Comparison of ENCODE assay signal across 18 cellular contexts in the genomic region with DNA sequence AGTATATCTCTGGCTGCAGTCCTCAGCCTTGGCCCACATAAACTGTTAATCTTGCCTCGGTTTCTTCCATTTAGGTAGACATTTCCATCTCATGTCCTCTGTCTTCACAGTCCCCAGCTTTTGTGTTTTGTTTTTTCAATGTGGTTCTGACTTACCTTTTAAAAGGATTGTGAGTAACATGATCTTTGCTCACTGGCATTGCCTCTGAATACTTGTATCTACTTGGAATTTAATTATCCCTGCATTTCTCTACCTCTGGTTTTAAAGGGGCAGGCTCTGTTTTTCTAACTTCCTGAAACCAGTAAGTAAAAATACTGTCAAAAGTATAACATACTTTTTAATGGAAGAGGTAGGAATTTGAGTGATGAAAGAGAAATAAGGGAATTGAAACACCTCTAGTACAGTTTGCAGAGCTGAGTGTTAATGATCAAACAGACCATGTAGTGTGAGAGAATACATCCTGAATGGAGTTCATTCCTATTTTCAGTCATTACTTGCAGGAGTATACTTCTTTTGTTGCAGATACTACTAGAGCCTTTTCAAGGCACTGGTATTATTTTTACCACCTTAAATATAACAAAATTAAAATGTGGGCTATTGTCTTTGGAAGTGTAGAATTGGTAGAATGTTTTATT.
A peak's percentile ranks its signal among the peaks of the same experiment; 100 is the strongest.
DNase-seq lines count a peak whose midpoint lies in the region; ATAC-seq, FAIRE-seq and TF ChIP-seq lines count a peak whose summit lies in the region.
"Had no signal": no experiment of that assay in that cellular context is flagged by ENCODE, and none has a peak within 500 bp of the region (broad histone marks: within the 10 kb centered on the region; RNA-seq: fewer than 3 reads in every experiment).

No MANE protein-coding gene starts in this region.

- TF ChIP-seq RAD21 in GM12878 (IDR thresholded peaks at IDR 0.05; ENCODE audit: insufficient read depth, low read depth, low read length): no peak

- in situ Hi-C loops in GM12878 (cut with MboI): no loop called here

- peaks cover 20% of the 10 kb centered on the region for H3K9me3 Mint-ChIP-seq in mesothelial cell of epicardium
- peaks cover 12 to 18% of the 10 kb centered on the region in 2 donors for H3K9me3 Mint-ChIP-seq in stimulated activated naive CD8-positive, alpha-beta T cell treated with anti-CD3 and anti-CD28 coated beads, Interleukin-15, amount 100 ng/mL, for 72 hours

- no peak overlapping the region for H3K4me2 ChIP-seq in GM12878 (ENCODE audit: control insufficient read depth, insufficient read depth)

- no TSS peak for BruUV-seq in GM12878 (replicated peaks; lab: Mats Ljungman, UMichigan)

- no peak for TF ChIP-seq EP300 in GM12878 (IDR thresholded peaks at IDR 0.05; ENCODE audit: borderline replicate concordance in 1 of 2, control insufficient read depth in 1 of 2, low read depth in 2 of 2, low read length in 2 of 2)

- H4K20me1 ChIP-seq in GM12878 (ENCODE audit: control insufficient read depth, insufficient read depth): no peaks in the 10 kb centered on the region

- POLR2A ChIA-PET in GM12878 (lab: Charles Lee): no interaction called here

- no peaks in the 10 kb centered on the region for H3K79me2 ChIP-seq in GM12878 (ENCODE audit: control insufficient read depth, insufficient read depth, low read length)

- ATAC-seq in GM21619 (IDR thresholded peaks at IDR 0.05; ENCODE audit: unreplicated experiment) (peak; percentile 60), GM12878 (peak; percentile 44), omental fat pad (ENCODE audit: low FRiP score) (no peak), HG02571 (IDR thresholded peaks at IDR 0.05; ENCODE audit: unreplicated experiment) (no peak)
- ATAC-seq in stimulated activated naive CD8-positive, alpha-beta T cell treated with anti-CD3 and anti-CD28 coated beads, Interleukin-15, amount 100 ng/mL, for 72 hours: no peak

- H2AFZ ChIP-seq in GM12878 (ENCODE audit: control insufficient read depth, low read depth, low read length): no peak overlapping the region

- H3K27me3 ChIP-seq in GM12878 (replicated peaks in 1 of 2; ENCODE audit: control insufficient read depth in 2 of 2, insufficient read depth in 2 of 2, low read length in 1 of 2): no peaks in the 10 kb centered on the region

- SMC1A ChIA-PET in GM12878 (lab: Charles Lee; ENCODE audit: uncharacterized antibody, unreplicated experiment): no interaction called here

- H3K4me1 ChIP-seq in GM12878 (ENCODE audit: control insufficient read depth, insufficient read depth, low read length): 0 out of 2 replicates have a peak, but pooled peaks cover under 1% of the 10 kb centered on the region

- DNase-seq in GM12891 (ENCODE audit: insufficient read length, low spot score) (no peak), GM12878 (ENCODE audit: low read depth, low spot score) (no peak), mesothelial cell of epicardium (ENCODE audit: low spot score in 2 of 2, unreplicated experiment in 2 of 2) (no peak), omental fat pad (ENCODE audit: low spot score) (no peak), COLO829 (ENCODE audit: low spot score) (no peak)
- DNase-seq in stimulated activated naive CD8-positive, alpha-beta T cell treated with anti-CD3 and anti-CD28 coated beads, Interleukin-15, amount 100 ng/mL, for 72 hours: no peak
- DNase-seq: CD4-positive, alpha-beta T cell; NCI-H187 treated with DMSO at 0.1 percent for 48 hours; NCI-H524; SIG-M5; SW 1271 had no signal

- peaks cover 0 to 19% of the 10 kb centered on the region in 2 experiments; a peak in 2 of 4 replicates for H3K36me3 ChIP-seq in GM12878 (ENCODE audit: control insufficient read depth in 2 of 2, insufficient read depth in 2 of 2, low read length in 1 of 2)

- RAD21 ChIA-PET in GM12878 (lab: Charles Lee; ENCODE audit: unreplicated experiment): no interaction called here

- H3K27ac ChIP-seq in GM12878 (ENCODE audit: control insufficient read depth, insufficient read depth): no peak overlapping the region

- no peak overlapping the region for H3K4me3 ChIP-seq in GM12878

- peaks cover 6% of the 10 kb centered on the region for H3K9me3 ChIP-seq in GM12878 (replicated peaks; ENCODE audit: control insufficient read depth, insufficient read depth, low read length)

- peaks cover 57% of the 10 kb centered on the region for H3K36me3 Mint-ChIP-seq in mesothelial cell of epicardium

- intact Hi-C loops in GM12878 (cut with micrococcal nuclease; ENCODE audit: unreplicated experiment): no loop called here

- TF ChIP-seq POLR2A in GM12891 (IDR thresholded peaks at IDR 0.05; ENCODE audit: low read depth, low read length) (no peak), GM12878 (IDR thresholded peaks at IDR 0.05; ENCODE audit: low read depth, low read length) (no peak)

- TF ChIP-seq CTCF in GM12878 (IDR thresholded peaks at IDR 0.05 in 2 of 3, conservative IDR thresholded peaks at IDR 0.05 in 1 of 3; ENCODE audit: control insufficient read depth in 2 of 3, extremely low read depth in 1 of 3, insufficient read depth in 1 of 3, low read depth in 3 of 3, low read length in 3 of 3) (no peak), mesothelial cell of epicardium (IDR thresholded peaks at IDR 0.05; ENCODE audit: unreplicated experiment) (no peak), omental fat pad (IDR thresholded peaks at IDR 0.05) (no peak)

- no peak overlapping the region for H3K4me3 Mint-ChIP-seq in mesothelial cell of epicardium
- no peak overlapping the region for H3K4me3 Mint-ChIP-seq in stimulated activated naive CD8-positive, alpha-beta T cell treated with anti-CD3 and anti-CD28 coated beads, Interleukin-15, amount 100 ng/mL, for 72 hours
- H3K4me3 Mint-ChIP-seq: B cell; CD4-positive, alpha-beta T cell; IgD-negative memory B cell had no signal

- peak overlapping the region; percentile 26 for H3K27ac Mint-ChIP-seq in mesothelial cell of epicardium
- no peak overlapping the region for H3K27ac Mint-ChIP-seq in stimulated activated naive CD8-positive, alpha-beta T cell treated with anti-CD3 and anti-CD28 coated beads, Interleukin-15, amount 100 ng/mL, for 72 hours
- H3K27ac Mint-ChIP-seq: B cell; CD4-positive, alpha-beta T cell had no signal

- CTCF ChIA-PET in GM12878 (lab: Yijun Ruan, JAX): no interaction called here

- no peaks in the 10 kb centered on the region for H3K27me3 Mint-ChIP-seq in mesothelial cell of epicardium (ENCODE audit: low read depth)
- H3K27me3 Mint-ChIP-seq in stimulated activated naive CD8-positive, alpha-beta T cell treated with anti-CD3 and anti-CD28 coated beads, Interleukin-15, amount 100 ng/mL, for 72 hours: no peaks in the 10 kb centered on the region
- H3K27me3 Mint-ChIP-seq: B cell; CD4-positive, alpha-beta T cell; IgD-negative memory B cell had no signal

- no peak for FAIRE-seq in GM12891 (lab: Jason Lieb, UNC)
- FAIRE-seq in GM12878 (lab: Jason Lieb, UNC): no peak
- FAIRE-seq: D721Med, GM19239, H1 had no signal

- H3K4me1 Mint-ChIP-seq in mesothelial cell of epicardium: no peaks in the 10 kb centered on the region
- H3K4me1 Mint-ChIP-seq in stimulated activated naive CD8-positive, alpha-beta T cell treated with anti-CD3 and anti-CD28 coated beads, Interleukin-15, amount 100 ng/mL, for 72 hours: no peaks in the 10 kb centered on the region
- H3K4me1 Mint-ChIP-seq: B cell, IgD-negative memory B cell had no signal

- no peak overlapping the region for H3K9ac ChIP-seq in GM12878 (ENCODE audit: control insufficient read depth, insufficient read depth, low read length)

- 94% methylated on average over 1 of the region's 1 CpG for WGBS in GM12878 (ENCODE audit: insufficient coverage, insufficient replicate concordance, low lambda C conversion rate, missing lambda C conversion rate)

TF ChIP-seq in GM12891, 5 proteins besides CTCF, POLR2A, EP300 and RAD21:
- TF ChIP-seq TAF1 (IDR thresholded peaks at IDR 0.05; ENCODE audit: low read depth, low read length) (no peak), SPI1 (IDR thresholded peaks at IDR 0.05; ENCODE audit: low read depth, low read length) (peak; percentile 37; the same call in 1 of the 2 replicates), POLR2AphosphoS5 (IDR thresholded peaks at IDR 0.05; ENCODE audit: low read depth, low read length) (no peak), POU2F2 (IDR thresholded peaks at IDR 0.05; ENCODE audit: low read depth, low read length) (no peak)

TF ChIP-seq in GM12878, 131 proteins besides CTCF, POLR2A, EP300 and RAD21:
- TF ChIP-seq RAD51 (IDR thresholded peaks at IDR 0.05) (no peak), STAT1 (conservative IDR thresholded peaks at IDR 0.05) (no peak), RUNX3 (IDR thresholded peaks at IDR 0.05; ENCODE audit: low read length) (no peak), TARDBP (IDR thresholded peaks at IDR 0.05; ENCODE audit: borderline replicate concordance) (no peak), RCOR1 (conservative IDR thresholded peaks at IDR 0.05; ENCODE audit: low read depth, low read length) (no peak), KDM1A (IDR thresholded peaks at IDR 0.05; ENCODE audit: borderline replicate concordance) (no peak)
- TF ChIP-seq, protein P1, sequence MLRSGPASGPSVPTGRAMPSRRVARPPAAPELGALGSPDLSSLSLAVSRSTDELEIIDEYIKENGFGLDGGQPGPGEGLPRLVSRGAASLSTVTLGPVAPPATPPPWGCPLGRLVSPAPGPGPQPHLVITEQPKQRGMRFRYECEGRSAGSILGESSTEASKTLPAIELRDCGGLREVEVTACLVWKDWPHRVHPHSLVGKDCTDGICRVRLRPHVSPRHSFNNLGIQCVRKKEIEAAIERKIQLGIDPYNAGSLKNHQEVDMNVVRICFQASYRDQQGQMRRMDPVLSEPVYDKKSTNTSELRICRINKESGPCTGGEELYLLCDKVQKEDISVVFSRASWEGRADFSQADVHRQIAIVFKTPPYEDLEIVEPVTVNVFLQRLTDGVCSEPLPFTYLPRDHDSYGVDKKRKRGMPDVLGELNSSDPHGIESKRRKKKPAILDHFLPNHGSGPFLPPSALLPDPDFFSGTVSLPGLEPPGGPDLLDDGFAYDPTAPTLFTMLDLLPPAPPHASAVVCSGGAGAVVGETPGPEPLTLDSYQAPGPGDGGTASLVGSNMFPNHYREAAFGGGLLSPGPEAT (IDR thresholded peaks at IDR 0.05; ENCODE audit: low read depth): no peak
TF ChIP-seq in GM12878: peak in this region for 0.

Comparison
In these comparisons a context has a peak if more than half of its experiments do, and no peak if none do; other contexts are left out.
1. ATAC-seq: peak in GM21619 (single experiment) and GM12878 (single experiment); none in omental fat pad (single experiment), HG02571 (single experiment) and stimulated activated naive CD8-positive, alpha-beta T cell treated with anti-CD3 and anti-CD28 coated beads, Interleukin-15, amount 100 ng/mL, for 72 hours (single experiment).